Comparison of ENCODE assay signal across 1 cellular context in the genomic region with DNA sequence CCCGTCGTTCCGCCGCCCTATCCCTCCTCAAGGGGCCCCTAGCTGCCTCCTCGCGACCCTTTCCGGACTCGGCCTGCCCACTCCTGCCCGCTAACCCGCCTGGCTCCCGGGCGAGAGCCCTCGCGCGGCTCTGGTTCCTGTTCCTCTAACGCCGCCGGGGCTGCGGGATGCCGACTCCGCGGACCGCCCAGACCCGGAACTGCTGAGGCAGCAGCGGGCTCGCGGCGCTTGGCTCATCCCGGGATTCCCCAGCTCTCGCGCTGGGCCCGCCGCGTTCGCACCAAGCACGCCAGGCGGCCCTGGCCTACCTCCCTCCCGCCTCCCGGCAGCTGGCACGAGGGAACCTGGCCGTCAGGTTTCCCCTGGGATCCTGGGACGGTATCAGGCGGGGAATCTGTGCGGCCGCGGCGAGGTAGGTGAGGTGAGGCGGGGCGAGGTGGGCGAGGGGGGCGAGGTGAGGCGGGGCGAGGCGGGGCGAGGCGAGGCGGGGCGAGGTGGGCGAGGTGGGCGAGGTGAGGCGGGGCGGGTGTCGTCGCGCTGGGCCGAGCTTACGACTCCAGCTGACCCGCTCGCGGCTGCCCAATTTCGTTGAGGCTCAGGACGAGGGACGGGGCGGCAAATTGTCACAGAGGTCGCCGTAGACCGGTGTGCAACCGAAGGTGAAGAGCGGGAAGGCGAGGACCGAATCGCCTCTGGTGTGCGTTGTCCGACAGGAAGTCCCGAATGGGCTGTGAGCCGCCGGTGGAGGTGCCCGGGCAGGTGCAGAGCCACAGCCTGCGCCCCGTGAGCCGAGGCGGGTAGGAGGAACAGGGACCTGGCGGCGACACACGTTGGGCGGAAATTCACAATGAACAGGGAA.
TF ChIP-seq lines count a peak whose summit lies in the region.

A gene (minus strand): TSS at position 418 of the 859 bp plus-strand sequence. CDS start 10,364 bp downstream, outside the sequence.
A gene (plus strand): TSS at position 582 of the 859 bp plus-strand sequence. CDS start 1,082 bp downstream, outside the sequence.

TF ChIP-seq in WTC11, 78 proteins besides CTCF, POLR2A, EP300 and RAD21 (continued from another document and continues in another):
- TF ChIP-seq, protein P1, sequence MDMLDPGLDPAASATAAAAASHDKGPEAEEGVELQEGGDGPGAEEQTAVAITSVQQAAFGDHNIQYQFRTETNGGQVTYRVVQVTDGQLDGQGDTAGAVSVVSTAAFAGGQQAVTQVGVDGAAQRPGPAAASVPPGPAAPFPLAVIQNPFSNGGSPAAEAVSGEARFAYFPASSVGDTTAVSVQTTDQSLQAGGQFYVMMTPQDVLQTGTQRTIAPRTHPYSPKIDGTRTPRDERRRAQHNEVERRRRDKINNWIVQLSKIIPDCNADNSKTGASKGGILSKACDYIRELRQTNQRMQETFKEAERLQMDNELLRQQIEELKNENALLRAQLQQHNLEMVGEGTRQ (CRISPR knock-in tag; IDR thresholded peaks at IDR 0.05), result peak; percentile 48
- TF ChIP-seq ATF1 (CRISPR knock-in tag; IDR thresholded peaks at IDR 0.05) (no peak), ZNF138 (CRISPR knock-in tag; conservative IDR thresholded peaks at IDR 0.05) (peak; percentile 91), FOXK1 (CRISPR knock-in tag; IDR thresholded peaks at IDR 0.05) (peak; percentile 67), FOXJ3 (CRISPR knock-in tag; IDR thresholded peaks at IDR 0.05; ENCODE audit: borderline replicate concordance) (no peak), ESRRA (CRISPR knock-in tag; IDR thresholded peaks at IDR 0.05; ENCODE audit: borderline replicate concordance) (peak; percentile 88), EMX1 (CRISPR knock-in tag; IDR thresholded peaks at IDR 0.05) (no peak), GTF2I (CRISPR knock-in tag; conservative IDR thresholded peaks at IDR 0.05) (no peak), CREM (CRISPR knock-in tag; IDR thresholded peaks at IDR 0.05) (no peak; the same call in 1 of the 2 replicates), GRHL2 (CRISPR knock-in tag; IDR thresholded peaks at IDR 0.05; ENCODE audit: insufficient replicate concordance, severe bottlenecking) (no peak), SOX15 (CRISPR knock-in tag; IDR thresholded peaks at IDR 0.05) (no peak), ETV6 (CRISPR knock-in tag; IDR thresholded peaks at IDR 0.05) (peak; percentile 42), ZNF317 (CRISPR knock-in tag; IDR thresholded peaks at IDR 0.05; ENCODE audit: borderline replicate concordance, low read depth) (no peak), JUN (CRISPR knock-in tag; IDR thresholded peaks at IDR 0.05) (no peak), ZNF396 (CRISPR knock-in tag; IDR thresholded peaks at IDR 0.05; ENCODE audit: borderline replicate concordance) (no peak), TEAD1 (CRISPR knock-in tag; IDR thresholded peaks at IDR 0.05) (no peak; the same call in 1 of the 2 replicates), MYBL2 (CRISPR knock-in tag; IDR thresholded peaks at IDR 0.05) (peak; percentile 91), SMAD4 (CRISPR knock-in tag; IDR thresholded peaks at IDR 0.05) (no peak; the same call in 1 of the 2 replicates), TP53 (CRISPR knock-in tag; IDR thresholded peaks at IDR 0.05) (peak; percentile 89), OVOL2 (CRISPR knock-in tag; IDR thresholded peaks at IDR 0.05; ENCODE audit: borderline replicate concordance) (no peak), ZNF423 (CRISPR knock-in tag; IDR thresholded peaks at IDR 0.05) (no peak), ZNF219 (CRISPR knock-in tag; IDR thresholded peaks at IDR 0.05; ENCODE audit: borderline replicate concordance) (no peak), ZNF416 (CRISPR knock-in tag; IDR thresholded peaks at IDR 0.05) (no peak), NFYB (CRISPR knock-in tag; conservative IDR thresholded peaks at IDR 0.05; ENCODE audit: low read depth) (no peak), NR1H2 (CRISPR knock-in tag; IDR thresholded peaks at IDR 0.05) (no peak)
- TF ChIP-seq, protein P2, sequence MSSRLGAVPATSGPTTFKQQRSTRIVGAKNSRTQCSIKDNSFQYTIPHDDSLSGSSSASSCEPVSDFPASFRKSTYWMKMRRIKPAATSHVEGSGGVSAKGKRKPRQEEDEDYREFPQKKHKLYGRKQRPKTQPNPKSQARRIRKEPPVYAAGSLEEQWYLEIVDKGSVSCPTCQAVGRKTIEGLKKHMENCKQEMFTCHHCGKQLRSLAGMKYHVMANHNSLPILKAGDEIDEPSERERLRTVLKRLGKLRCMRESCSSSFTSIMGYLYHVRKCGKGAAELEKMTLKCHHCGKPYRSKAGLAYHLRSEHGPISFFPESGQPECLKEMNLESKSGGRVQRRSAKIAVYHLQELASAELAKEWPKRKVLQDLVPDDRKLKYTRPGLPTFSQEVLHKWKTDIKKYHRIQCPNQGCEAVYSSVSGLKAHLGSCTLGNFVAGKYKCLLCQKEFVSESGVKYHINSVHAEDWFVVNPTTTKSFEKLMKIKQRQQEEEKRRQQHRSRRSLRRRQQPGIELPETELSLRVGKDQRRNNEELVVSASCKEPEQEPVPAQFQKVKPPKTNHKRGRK (CRISPR knock-in tag; IDR thresholded peaks at IDR 0.05; ENCODE audit: borderline replicate concordance), result no peak
- TF ChIP-seq, protein P3, sequence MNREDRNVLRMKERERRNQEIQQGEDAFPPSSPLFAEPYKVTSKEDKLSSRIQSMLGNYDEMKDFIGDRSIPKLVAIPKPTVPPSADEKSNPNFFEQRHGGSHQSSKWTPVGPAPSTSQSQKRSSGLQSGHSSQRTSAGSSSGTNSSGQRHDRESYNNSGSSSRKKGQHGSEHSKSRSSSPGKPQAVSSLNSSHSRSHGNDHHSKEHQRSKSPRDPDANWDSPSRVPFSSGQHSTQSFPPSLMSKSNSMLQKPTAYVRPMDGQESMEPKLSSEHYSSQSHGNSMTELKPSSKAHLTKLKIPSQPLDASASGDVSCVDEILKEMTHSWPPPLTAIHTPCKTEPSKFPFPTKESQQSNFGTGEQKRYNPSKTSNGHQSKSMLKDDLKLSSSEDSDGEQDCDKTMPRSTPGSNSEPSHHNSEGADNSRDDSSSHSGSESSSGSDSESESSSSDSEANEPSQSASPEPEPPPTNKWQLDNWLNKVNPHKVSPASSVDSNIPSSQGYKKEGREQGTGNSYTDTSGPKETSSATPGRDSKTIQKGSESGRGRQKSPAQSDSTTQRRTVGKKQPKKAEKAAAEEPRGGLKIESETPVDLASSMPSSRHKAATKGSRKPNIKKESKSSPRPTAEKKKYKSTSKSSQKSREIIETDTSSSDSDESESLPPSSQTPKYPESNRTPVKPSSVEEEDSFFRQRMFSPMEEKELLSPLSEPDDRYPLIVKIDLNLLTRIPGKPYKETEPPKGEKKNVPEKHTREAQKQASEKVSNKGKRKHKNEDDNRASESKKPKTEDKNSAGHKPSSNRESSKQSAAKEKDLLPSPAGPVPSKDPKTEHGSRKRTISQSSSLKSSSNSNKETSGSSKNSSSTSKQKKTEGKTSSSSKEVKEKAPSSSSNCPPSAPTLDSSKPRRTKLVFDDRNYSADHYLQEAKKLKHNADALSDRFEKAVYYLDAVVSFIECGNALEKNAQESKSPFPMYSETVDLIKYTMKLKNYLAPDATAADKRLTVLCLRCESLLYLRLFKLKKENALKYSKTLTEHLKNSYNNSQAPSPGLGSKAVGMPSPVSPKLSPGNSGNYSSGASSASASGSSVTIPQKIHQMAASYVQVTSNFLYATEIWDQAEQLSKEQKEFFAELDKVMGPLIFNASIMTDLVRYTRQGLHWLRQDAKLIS (CRISPR knock-in tag; IDR thresholded peaks at IDR 0.05; ENCODE audit: borderline replicate concordance), result peak; percentile 64; the same call in 1 of the 2 replicates
- TF ChIP-seq, protein P4, sequence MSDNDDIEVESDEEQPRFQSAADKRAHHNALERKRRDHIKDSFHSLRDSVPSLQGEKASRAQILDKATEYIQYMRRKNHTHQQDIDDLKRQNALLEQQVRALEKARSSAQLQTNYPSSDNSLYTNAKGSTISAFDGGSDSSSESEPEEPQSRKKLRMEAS (CRISPR knock-in tag; IDR thresholded peaks at IDR 0.05), result peak; percentile 87
- TF ChIP-seq, protein P5, sequence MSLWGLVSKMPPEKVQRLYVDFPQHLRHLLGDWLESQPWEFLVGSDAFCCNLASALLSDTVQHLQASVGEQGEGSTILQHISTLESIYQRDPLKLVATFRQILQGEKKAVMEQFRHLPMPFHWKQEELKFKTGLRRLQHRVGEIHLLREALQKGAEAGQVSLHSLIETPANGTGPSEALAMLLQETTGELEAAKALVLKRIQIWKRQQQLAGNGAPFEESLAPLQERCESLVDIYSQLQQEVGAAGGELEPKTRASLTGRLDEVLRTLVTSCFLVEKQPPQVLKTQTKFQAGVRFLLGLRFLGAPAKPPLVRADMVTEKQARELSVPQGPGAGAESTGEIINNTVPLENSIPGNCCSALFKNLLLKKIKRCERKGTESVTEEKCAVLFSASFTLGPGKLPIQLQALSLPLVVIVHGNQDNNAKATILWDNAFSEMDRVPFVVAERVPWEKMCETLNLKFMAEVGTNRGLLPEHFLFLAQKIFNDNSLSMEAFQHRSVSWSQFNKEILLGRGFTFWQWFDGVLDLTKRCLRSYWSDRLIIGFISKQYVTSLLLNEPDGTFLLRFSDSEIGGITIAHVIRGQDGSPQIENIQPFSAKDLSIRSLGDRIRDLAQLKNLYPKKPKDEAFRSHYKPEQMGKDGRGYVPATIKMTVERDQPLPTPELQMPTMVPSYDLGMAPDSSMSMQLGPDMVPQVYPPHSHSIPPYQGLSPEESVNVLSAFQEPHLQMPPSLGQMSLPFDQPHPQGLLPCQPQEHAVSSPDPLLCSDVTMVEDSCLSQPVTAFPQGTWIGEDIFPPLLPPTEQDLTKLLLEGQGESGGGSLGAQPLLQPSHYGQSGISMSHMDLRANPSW (CRISPR knock-in tag; conservative IDR thresholded peaks at IDR 0.05; ENCODE audit: low read depth), result peak; percentile 46; the same call in 1 of the 2 replicates
- TF ChIP-seq, protein P6, sequence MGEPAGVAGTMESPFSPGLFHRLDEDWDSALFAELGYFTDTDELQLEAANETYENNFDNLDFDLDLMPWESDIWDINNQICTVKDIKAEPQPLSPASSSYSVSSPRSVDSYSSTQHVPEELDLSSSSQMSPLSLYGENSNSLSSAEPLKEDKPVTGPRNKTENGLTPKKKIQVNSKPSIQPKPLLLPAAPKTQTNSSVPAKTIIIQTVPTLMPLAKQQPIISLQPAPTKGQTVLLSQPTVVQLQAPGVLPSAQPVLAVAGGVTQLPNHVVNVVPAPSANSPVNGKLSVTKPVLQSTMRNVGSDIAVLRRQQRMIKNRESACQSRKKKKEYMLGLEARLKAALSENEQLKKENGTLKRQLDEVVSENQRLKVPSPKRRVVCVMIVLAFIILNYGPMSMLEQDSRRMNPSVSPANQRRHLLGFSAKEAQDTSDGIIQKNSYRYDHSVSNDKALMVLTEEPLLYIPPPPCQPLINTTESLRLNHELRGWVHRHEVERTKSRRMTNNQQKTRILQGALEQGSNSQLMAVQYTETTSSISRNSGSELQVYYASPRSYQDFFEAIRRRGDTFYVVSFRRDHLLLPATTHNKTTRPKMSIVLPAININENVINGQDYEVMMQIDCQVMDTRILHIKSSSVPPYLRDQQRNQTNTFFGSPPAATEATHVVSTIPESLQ (CRISPR knock-in tag; IDR thresholded peaks at IDR 0.05), result no peak
- TF ChIP-seq, protein P7, sequence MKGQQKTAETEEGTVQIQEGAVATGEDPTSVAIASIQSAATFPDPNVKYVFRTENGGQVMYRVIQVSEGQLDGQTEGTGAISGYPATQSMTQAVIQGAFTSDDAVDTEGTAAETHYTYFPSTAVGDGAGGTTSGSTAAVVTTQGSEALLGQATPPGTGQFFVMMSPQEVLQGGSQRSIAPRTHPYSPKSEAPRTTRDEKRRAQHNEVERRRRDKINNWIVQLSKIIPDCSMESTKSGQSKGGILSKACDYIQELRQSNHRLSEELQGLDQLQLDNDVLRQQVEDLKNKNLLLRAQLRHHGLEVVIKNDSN (CRISPR knock-in tag; IDR thresholded peaks at IDR 0.05), result peak; percentile 55
- TF ChIP-seq, protein P8, sequence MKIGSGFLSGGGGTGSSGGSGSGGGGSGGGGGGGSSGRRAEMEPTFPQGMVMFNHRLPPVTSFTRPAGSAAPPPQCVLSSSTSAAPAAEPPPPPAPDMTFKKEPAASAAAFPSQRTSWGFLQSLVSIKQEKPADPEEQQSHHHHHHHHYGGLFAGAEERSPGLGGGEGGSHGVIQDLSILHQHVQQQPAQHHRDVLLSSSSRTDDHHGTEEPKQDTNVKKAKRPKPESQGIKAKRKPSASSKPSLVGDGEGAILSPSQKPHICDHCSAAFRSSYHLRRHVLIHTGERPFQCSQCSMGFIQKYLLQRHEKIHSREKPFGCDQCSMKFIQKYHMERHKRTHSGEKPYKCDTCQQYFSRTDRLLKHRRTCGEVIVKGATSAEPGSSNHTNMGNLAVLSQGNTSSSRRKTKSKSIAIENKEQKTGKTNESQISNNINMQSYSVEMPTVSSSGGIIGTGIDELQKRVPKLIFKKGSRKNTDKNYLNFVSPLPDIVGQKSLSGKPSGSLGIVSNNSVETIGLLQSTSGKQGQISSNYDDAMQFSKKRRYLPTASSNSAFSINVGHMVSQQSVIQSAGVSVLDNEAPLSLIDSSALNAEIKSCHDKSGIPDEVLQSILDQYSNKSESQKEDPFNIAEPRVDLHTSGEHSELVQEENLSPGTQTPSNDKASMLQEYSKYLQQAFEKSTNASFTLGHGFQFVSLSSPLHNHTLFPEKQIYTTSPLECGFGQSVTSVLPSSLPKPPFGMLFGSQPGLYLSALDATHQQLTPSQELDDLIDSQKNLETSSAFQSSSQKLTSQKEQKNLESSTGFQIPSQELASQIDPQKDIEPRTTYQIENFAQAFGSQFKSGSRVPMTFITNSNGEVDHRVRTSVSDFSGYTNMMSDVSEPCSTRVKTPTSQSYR (CRISPR knock-in tag; IDR thresholded peaks at IDR 0.05), result peak; percentile 85
- TF ChIP-seq, protein P9, sequence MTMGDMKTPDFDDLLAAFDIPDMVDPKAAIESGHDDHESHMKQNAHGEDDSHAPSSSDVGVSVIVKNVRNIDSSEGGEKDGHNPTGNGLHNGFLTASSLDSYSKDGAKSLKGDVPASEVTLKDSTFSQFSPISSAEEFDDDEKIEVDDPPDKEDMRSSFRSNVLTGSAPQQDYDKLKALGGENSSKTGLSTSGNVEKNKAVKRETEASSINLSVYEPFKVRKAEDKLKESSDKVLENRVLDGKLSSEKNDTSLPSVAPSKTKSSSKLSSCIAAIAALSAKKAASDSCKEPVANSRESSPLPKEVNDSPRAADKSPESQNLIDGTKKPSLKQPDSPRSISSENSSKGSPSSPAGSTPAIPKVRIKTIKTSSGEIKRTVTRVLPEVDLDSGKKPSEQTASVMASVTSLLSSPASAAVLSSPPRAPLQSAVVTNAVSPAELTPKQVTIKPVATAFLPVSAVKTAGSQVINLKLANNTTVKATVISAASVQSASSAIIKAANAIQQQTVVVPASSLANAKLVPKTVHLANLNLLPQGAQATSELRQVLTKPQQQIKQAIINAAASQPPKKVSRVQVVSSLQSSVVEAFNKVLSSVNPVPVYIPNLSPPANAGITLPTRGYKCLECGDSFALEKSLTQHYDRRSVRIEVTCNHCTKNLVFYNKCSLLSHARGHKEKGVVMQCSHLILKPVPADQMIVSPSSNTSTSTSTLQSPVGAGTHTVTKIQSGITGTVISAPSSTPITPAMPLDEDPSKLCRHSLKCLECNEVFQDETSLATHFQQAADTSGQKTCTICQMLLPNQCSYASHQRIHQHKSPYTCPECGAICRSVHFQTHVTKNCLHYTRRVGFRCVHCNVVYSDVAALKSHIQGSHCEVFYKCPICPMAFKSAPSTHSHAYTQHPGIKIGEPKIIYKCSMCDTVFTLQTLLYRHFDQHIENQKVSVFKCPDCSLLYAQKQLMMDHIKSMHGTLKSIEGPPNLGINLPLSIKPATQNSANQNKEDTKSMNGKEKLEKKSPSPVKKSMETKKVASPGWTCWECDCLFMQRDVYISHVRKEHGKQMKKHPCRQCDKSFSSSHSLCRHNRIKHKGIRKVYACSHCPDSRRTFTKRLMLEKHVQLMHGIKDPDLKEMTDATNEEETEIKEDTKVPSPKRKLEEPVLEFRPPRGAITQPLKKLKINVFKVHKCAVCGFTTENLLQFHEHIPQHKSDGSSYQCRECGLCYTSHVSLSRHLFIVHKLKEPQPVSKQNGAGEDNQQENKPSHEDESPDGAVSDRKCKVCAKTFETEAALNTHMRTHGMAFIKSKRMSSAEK (CRISPR knock-in tag; IDR thresholded peaks at IDR 0.05; ENCODE audit: borderline replicate concordance), result no peak
